8 cellular contexts compared by ENCODE assay signal in the genomic region with DNA sequence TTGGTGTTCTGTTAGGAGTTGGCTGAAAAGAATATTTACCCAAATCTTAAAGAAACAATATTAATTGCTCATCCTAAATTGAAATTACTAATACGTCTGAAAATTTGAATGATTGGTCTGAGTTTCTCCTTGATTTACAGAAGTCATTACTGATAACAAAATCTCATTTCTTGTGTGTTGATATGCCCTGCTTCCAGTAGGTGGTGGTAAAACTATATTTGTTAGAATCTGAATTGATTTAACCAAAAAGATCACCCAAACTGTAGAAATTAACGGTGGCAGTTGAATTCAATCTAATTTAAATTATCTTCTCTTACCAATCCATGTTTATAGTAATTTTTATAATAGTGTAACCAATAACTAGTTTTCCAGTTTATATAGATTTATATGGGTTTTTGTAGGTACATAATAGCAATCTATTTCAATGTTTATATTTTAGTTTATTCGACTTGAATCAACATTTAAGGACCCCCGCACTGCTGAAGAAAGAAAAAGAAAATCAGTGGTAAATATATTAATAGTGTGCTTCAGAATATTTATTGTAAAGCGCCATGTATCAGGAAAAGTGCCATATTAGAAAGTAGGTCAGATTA. TPM values are rescaled to one million over a fixed set of nuclear protein-coding genes. Genes with fewer than 3 reads are reported as not detected.
A peak's percentile ranks its signal among the peaks of the same experiment; 100 is the strongest.
DNase-seq lines count a peak whose midpoint lies in the region; ATAC-seq lines count a peak whose summit lies in the region.

No MANE protein-coding gene starts in this region.

- peak in 4 of 5 donors; percentile 43 to 49 (median 45) for DNase-seq in CD4-positive, alpha-beta memory T cell
- DNase-seq in HuH-7 (ENCODE audit: low spot score) (peak; percentile 26), adipocyte (ENCODE audit: low read depth) (peak; percentile 61), kidney tubule cell (ENCODE audit: low spot score) (peak; percentile 10), kidney glomerular epithelial cell (lab: John Stamatoyannopoulos, UW) (no peak)
- no peak for DNase-seq in activated T-helper 1 cell treated with anti-CD3 and anti-CD28 coated beads, Interleukin-12 subunit alpha, Interleukin-12 subunit beta, Interleukin-2, Interleukin-4 antibody, amounts not matched to agents 30 ng/mL and 10 ng/mL and 1 ng/mL, durations not matched to agents 14 hours and 24 hours and 36 hours (ENCODE audit: low spot score)

- CTCF ChIA-PET in CD4-positive, alpha-beta memory T cell (lab: Charles Lee; ENCODE audit: partially characterized antibody): interaction anchor here (2.1 kb wide), 1 partner anchor 205 kb away, joined by 38 read pairs; no protein-coding TSS in a partner anchor

- H3K36me3 Mint-ChIP-seq in CD4-positive, alpha-beta memory T cell: peaks cover 53 to 73% of the 10 kb centered on the region in 2 donors
- H3K36me3 Mint-ChIP-seq in activated T-helper 1 cell treated with anti-CD3 and anti-CD28 coated beads, Interleukin-12 subunit alpha, Interleukin-12 subunit beta, Interleukin-2, Interleukin-4 antibody, amounts not matched to agents 30 ng/mL and 10 ng/mL and 1 ng/mL, durations not matched to agents 14 hours and 24 hours and 36 hours (ENCODE audit: low read depth): peaks cover 43% of the 10 kb centered on the region

- POLR2A ChIA-PET in CD4-positive, alpha-beta memory T cell (lab: Charles Lee; ENCODE audit: partially characterized antibody): no interaction called here

- peaks cover 5 to 13% (median 9%) of the 10 kb centered on the region in 4 donors for H3K4me1 Mint-ChIP-seq in CD4-positive, alpha-beta memory T cell
- peaks cover 16% of the 10 kb centered on the region for H3K4me1 Mint-ChIP-seq in activated T-helper 1 cell treated with anti-CD3 and anti-CD28 coated beads, Interleukin-12 subunit alpha, Interleukin-12 subunit beta, Interleukin-2, Interleukin-4 antibody, amounts not matched to agents 30 ng/mL and 10 ng/mL and 1 ng/mL, durations not matched to agents 14 hours and 24 hours and 36 hours (ENCODE audit: low read depth)

- H3K27ac ChIP-seq in CD4-positive, alpha-beta memory T cell (ENCODE audit: low read depth, low read length): no peak overlapping the region

- ATAC-seq in HG03342 (IDR thresholded peaks at IDR 0.05; ENCODE audit: unreplicated experiment) (no peak), GM18867 (IDR thresholded peaks at IDR 0.05; ENCODE audit: unreplicated experiment) (no peak)

- no peaks in the 10 kb centered on the region for H3K27me3 Mint-ChIP-seq in CD4-positive, alpha-beta memory T cell
- no peaks in the 10 kb centered on the region for H3K27me3 Mint-ChIP-seq in activated T-helper 1 cell treated with anti-CD3 and anti-CD28 coated beads, Interleukin-12 subunit alpha, Interleukin-12 subunit beta, Interleukin-2, Interleukin-4 antibody, amounts not matched to agents 30 ng/mL and 10 ng/mL and 1 ng/mL, durations not matched to agents 14 hours and 24 hours and 36 hours (ENCODE audit: insufficient read depth)

- H3K27ac Mint-ChIP-seq in CD4-positive, alpha-beta memory T cell: peak overlapping the region in 4 of 7 donors; percentile 10 to 57 (median 46)
- no peak overlapping the region for H3K27ac Mint-ChIP-seq in activated T-helper 1 cell treated with anti-CD3 and anti-CD28 coated beads, Interleukin-12 subunit alpha, Interleukin-12 subunit beta, Interleukin-2, Interleukin-4 antibody, amounts not matched to agents 30 ng/mL and 10 ng/mL and 1 ng/mL, durations not matched to agents 14 hours and 24 hours and 36 hours

- intact Hi-C loops in CD4-positive, alpha-beta memory T cell (cut with micrococcal nuclease): loop anchor here (1.0 kb wide), 1 partner anchor 205 kb away; no protein-coding TSS in a partner anchor
- intact Hi-C loops in activated T-helper 1 cell treated with anti-CD3 and anti-CD28 coated beads, Interleukin-12 subunit alpha, Interleukin-12 subunit beta, Interleukin-2, Interleukin-4 antibody, amounts not matched to agents 30 ng/mL and 10 ng/mL and 1 ng/mL, durations not matched to agents 14 hours and 24 hours and 36 hours (cut with micrococcal nuclease): loop anchor here (1.0 to 10.0 kb wide), 4 partner anchors 87 to 380 kb away; no protein-coding TSS in a partner anchor

- no peak overlapping the region for H3K4me3 ChIP-seq in CD4-positive, alpha-beta memory T cell (ENCODE audit: low read length in 2 of 2)
- H3K4me3 ChIP-seq in adipocyte (ENCODE audit: low read length): no peak overlapping the region

- no peak overlapping the region for H3K4me3 Mint-ChIP-seq in CD4-positive, alpha-beta memory T cell
- H3K4me3 Mint-ChIP-seq in activated T-helper 1 cell treated with anti-CD3 and anti-CD28 coated beads, Interleukin-12 subunit alpha, Interleukin-12 subunit beta, Interleukin-2, Interleukin-4 antibody, amounts not matched to agents 30 ng/mL and 10 ng/mL and 1 ng/mL, durations not matched to agents 14 hours and 24 hours and 36 hours: no peak overlapping the region

- no peaks in the 10 kb centered on the region for H3K9me3 Mint-ChIP-seq in CD4-positive, alpha-beta memory T cell
- no peaks in the 10 kb centered on the region for H3K9me3 Mint-ChIP-seq in activated T-helper 1 cell treated with anti-CD3 and anti-CD28 coated beads, Interleukin-12 subunit alpha, Interleukin-12 subunit beta, Interleukin-2, Interleukin-4 antibody, amounts not matched to agents 30 ng/mL and 10 ng/mL and 1 ng/mL, durations not matched to agents 14 hours and 24 hours and 36 hours

- no peaks in the 10 kb centered on the region for H3K9me3 ChIP-seq in CD4-positive, alpha-beta memory T cell (ENCODE audit: control insufficient read depth in 1 of 2, low read length in 2 of 2)
- H3K9me3 ChIP-seq in adipocyte (ENCODE audit: control insufficient read depth, low read length): no peaks in the 10 kb centered on the region

- H3K27me3 ChIP-seq in CD4-positive, alpha-beta memory T cell (ENCODE audit: insufficient read depth, low read length): no peaks in the 10 kb centered on the region
- H3K27me3 ChIP-seq in adipocyte (replicated peaks; ENCODE audit: control insufficient read depth, insufficient read depth, low read length): no peaks in the 10 kb centered on the region

- H3K4me1 ChIP-seq in CD4-positive, alpha-beta memory T cell (ENCODE audit: insufficient read depth, low read length): peaks cover 4% of the 10 kb centered on the region
- no peaks in the 10 kb centered on the region for H3K4me1 ChIP-seq in adipocyte (ENCODE audit: control insufficient read depth, insufficient read depth, low read length)

- H3K36me3 ChIP-seq in CD4-positive, alpha-beta memory T cell (ENCODE audit: insufficient read depth, low read length): peaks cover 50% of the 10 kb centered on the region
- peaks cover 85% of the 10 kb centered on the region for H3K36me3 ChIP-seq in adipocyte (ENCODE audit: control insufficient read depth, insufficient read depth, low read length, severe bottlenecking)

- H3K9ac ChIP-seq in adipocyte (ENCODE audit: low read length): no peak overlapping the region

RNA-seq across cellular contexts. Expression of gene PAPOLG, which starts 38.3 kb away (rescaled TPM):
- 10 to 100 TPM; 40.1 to 40.3 TPM for total RNA-seq in CD4-positive, alpha-beta memory T cell
- polyA plus RNA-seq in CD4-positive, alpha-beta memory T cell: 10 to 100 TPM in 1 of 2 donors, 1 to 10 TPM in 1; 9.4 to 17.6 TPM
- 17.2 and 22.2 TPM in 2 replicates for total RNA-seq in activated T-helper 1 cell treated with anti-CD3 and anti-CD28 coated beads, Interleukin-12 subunit alpha, Interleukin-12 subunit beta, Interleukin-2, Interleukin-4 antibody, amounts not matched to agents 30 ng/mL and 10 ng/mL and 1 ng/mL, durations not matched to agents 14 hours and 24 hours and 36 hours

Comparison
In these comparisons a context has a peak if more than half of its experiments do, and no peak if none do; other contexts are left out.
1. DNase-seq: peak in CD4-positive, alpha-beta memory T cell (4 of 5), HuH-7 (single experiment), adipocyte (single experiment) and kidney tubule cell (single experiment); none in kidney glomerular epithelial cell (single experiment) and activated T-helper 1 cell treated with anti-CD3 and anti-CD28 coated beads, Interleukin-12 subunit alpha, Interleukin-12 subunit beta, Interleukin-2, Interleukin-4 antibody, amounts not matched to agents 30 ng/mL and 10 ng/mL and 1 ng/mL, durations not matched to agents 14 hours and 24 hours and 36 hours (single experiment).